ENCODE assay signal across 22 cellular contexts in the genomic region with DNA sequence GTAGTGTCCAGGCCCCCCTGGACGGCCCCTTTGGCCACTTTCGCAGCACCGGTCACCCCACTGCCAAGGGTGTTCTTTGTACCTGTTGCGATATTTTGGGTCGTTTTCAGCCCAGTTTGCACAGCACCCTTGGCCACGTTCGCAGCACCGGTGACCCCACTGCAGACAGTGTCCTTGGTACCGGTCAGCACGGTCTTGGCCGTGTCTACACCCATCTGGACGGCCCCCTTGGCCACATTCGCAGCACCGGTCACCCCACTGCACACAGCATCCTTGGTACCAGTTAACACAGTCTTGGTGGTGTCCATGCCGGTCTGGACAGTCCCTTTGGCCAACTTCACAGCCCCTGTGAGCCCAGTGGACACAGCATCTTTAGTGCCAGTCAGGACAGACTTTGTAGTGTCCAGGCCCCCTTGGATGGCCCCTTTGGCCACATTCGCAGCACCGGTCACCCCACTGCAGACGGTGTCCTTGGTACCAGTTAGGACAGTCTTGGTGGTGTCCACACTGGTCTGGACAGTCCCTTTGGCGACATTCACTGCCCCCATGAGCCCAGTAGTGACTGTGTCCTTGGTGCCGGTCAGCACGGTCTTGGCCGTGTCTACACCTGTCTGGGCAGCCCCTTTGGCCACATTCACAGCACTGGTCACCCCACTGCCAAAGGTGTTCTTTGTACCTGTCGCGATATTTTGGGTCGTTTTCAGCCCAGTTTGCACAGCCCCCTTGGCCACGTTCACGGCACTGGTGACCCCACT. TPM values are rescaled to one million over a fixed set of nuclear protein-coding genes. Genes with fewer than 3 reads are reported as not detected.
"Had no signal": no experiment of that assay in that cellular context is flagged by ENCODE, and none has a peak within 500 bp of the region (broad histone marks: within the 10 kb centered on the region; RNA-seq: fewer than 3 reads in every experiment).

No MANE protein-coding gene starts in this region.

- H3K9me3 ChIP-seq: MG63 had no signal

- H3K36me3 ChIP-seq: cardiac muscle cell, MG63 had no signal

- H3K4me3 ChIP-seq: cardiac muscle cell, MG63 had no signal

- FAIRE-seq: astrocyte, RCC 7860 had no signal

- H3K27me3 ChIP-seq: cardiac muscle cell, MG63 had no signal

- ATAC-seq: activated T-helper 17 cell treated with anti-CD3 and anti-CD28 coated beads, Interleukin-2, amount 50 U/mL, for 72 hours; T-helper 17 cell had no signal

- DNase-seq: activated B cell treated with CpG ODN at 0.5 μM for 24 hours; activated CD4-positive, alpha-beta T cell treated with anti-CD3 and anti-CD28 coated beads for 1 hour; activated CD4-positive, alpha-beta T cell treated with anti-CD3 and anti-CD28 coated beads, Interleukin-2, amount 10 ng/mL, durations not matched to agents 24 days and 14 days; activated CD4-positive, alpha-beta T cell treated with anti-CD3 and anti-CD28 coated beads, Interleukin-2, amount 50 U/mL, for 48 hours; activated gamma-delta T cell; activated naive CD4-positive, alpha-beta T cell treated with anti-CD3 and anti-CD28 coated beads for 36 hours; activated T-cell treated with anti-CD3 and anti-CD28 coated beads, Interleukin-2, amount 50 U/mL, for 48 hours; amygdala; MG63; NCI-H1105; NCI-H1436 treated with DMSO at 0.1 percent for 48 hours; NCI-H187; NCI-H2081 treated with DMSO at 0.1 percent for 48 hours; NCI-H446; NCI-H524; SIG-M5; T-helper 17 cell; T-helper 9 cell had no signal

- H3K27ac ChIP-seq: cardiac muscle cell had no signal

RNA-seq across cellular contexts. Expression of gene PLIN4, which starts 6.8 kb away (rescaled TPM):
- total RNA-seq: activated B cell treated with CpG ODN at 0.5 μM for 24 hours; activated CD4-positive, alpha-beta T cell treated with anti-CD3 and anti-CD28 coated beads, Interleukin-2, amount 10 ng/mL, durations not matched to agents 24 days and 14 days; activated naive CD4-positive, alpha-beta T cell treated with anti-CD3 and anti-CD28 coated beads for 36 hours; T-helper 17 cell had no signal

RNA-seq across cellular contexts. Expression of gene PLIN5, which starts 23.5 kb away (rescaled TPM):
- total RNA-seq: activated CD4-positive, alpha-beta T cell treated with anti-CD3 and anti-CD28 coated beads, Interleukin-2, amount 10 ng/mL, durations not matched to agents 24 days and 14 days; astrocyte; T-helper 17 cell had no signal

RNA-seq across cellular contexts. Expression of gene SEMA6B, which starts 48.0 kb away (rescaled TPM):
- total RNA-seq: activated CD4-positive, alpha-beta T cell treated with anti-CD3 and anti-CD28 coated beads, Interleukin-2, amount 10 ng/mL, durations not matched to agents 24 days and 14 days had no signal
